In genomic region chr1:162502928-162503327, GRCh38 we compare ENCODE assay signal across 29 cellular contexts. TPM values are rescaled to one million over a fixed set of nuclear protein-coding genes. Genes with fewer than 3 reads are reported as not detected.
DNase-seq lines count a peak whose midpoint lies in the region; ATAC-seq, FAIRE-seq and TF ChIP-seq lines count a peak whose summit lies in the region.
"Had no signal": no experiment of that assay in that cellular context is flagged by ENCODE, and none has a peak within 500 bp of the region (broad histone marks: within the 10 kb centered on the region; RNA-seq: fewer than 3 reads in every experiment).

No MANE protein-coding gene starts in this region.

- H3K4me1 Mint-ChIP-seq in astrocyte (ENCODE audit: low read depth, unreplicated experiment), result peaks cover 14% of the 10 kb centered on the region
- H3K4me1 Mint-ChIP-seq in endothelial cell (ENCODE audit: unreplicated experiment), result peaks cover 19% of the 10 kb centered on the region

- ATAC-seq in foreskin keratinocyte, result peak; percentile 36
- ATAC-seq: activated CD8-positive, alpha-beta T cell treated with anti-CD3 and anti-CD28 coated beads for 36 hours; CD8-positive, alpha-beta T cell; heart left ventricle; left lobe of liver; stimulated activated effector memory CD8-positive, alpha-beta T cell treated with anti-CD3 and anti-CD28 coated beads, Interleukin-12 subunit alpha, Interleukin-12 subunit beta, amount 100 ng/mL, for 72 hours had no signal

- peak; percentile 12 for DNase-seq in AG08395 (ENCODE audit: low spot score)
- peak; percentile 73 for DNase-seq in HS-5 (ENCODE audit: low read depth)
- DNase-seq in astrocyte (ENCODE audit: low read depth), result peak; percentile 68
- peak in 1 of 2 donors; percentile 6 for DNase-seq in foreskin keratinocyte
- DNase-seq in RPMI8226, result no peak
- no peak for DNase-seq in activated CD4-positive, alpha-beta T cell treated with anti-CD3 and anti-CD28 coated beads for 48 hours
- no peak for DNase-seq in endothelial cell (ENCODE audit: low spot score)
- no peak for DNase-seq in NCI-H1417 (lab: John Stamatoyannopoulos, UW)
- DNase-seq: activated CD8-positive, alpha-beta T cell treated with anti-CD3 and anti-CD28 coated beads for 36 hours; activated naive CD4-positive, alpha-beta T cell treated with Interleukin-2 at 50 U/mL for 16 hours; activated T-cell treated with anti-CD3 and anti-CD28 coated beads, Interleukin-2, amount 50 U/mL, for 1 hour; anterior cingulate cortex; CD8-positive, alpha-beta T cell; DMS53; effector CD8-positive, alpha-beta T cell; esophagus squamous epithelium; heart left ventricle; midbrain; MV-4-11; NCI-H187; NCI-H82; nephron progenitor cell; PC-9; posterior cingulate gyrus; SJCRH30; testis had no signal

- H3K36me3 ChIP-seq in astrocyte (ENCODE audit: insufficient read depth, low read length), result peaks cover 21% of the 10 kb centered on the region

- no peak overlapping the region for H2AFZ ChIP-seq in astrocyte (ENCODE audit: low read depth, low read length)
- H2AFZ ChIP-seq: PC-9 had no signal

- H3K27me3 Mint-ChIP-seq in astrocyte (ENCODE audit: low read depth, unreplicated experiment) (no peaks in the 10 kb centered on the region), endothelial cell (ENCODE audit: unreplicated experiment) (peaks cover 6% of the 10 kb centered on the region)
- H3K27me3 Mint-ChIP-seq: activated CD8-positive, alpha-beta T cell treated with anti-CD3 and anti-CD28 coated beads for 36 hours had no signal

- H4K20me1 ChIP-seq in astrocyte (ENCODE audit: insufficient read depth, low read length), result peaks cover 8% of the 10 kb centered on the region

- H3K4me1 ChIP-seq in astrocyte (ENCODE audit: insufficient read depth, low read length) (peaks cover 18% of the 10 kb centered on the region), foreskin keratinocyte (no peaks in the 10 kb centered on the region)
- H3K4me1 ChIP-seq: SJCRH30, testis had no signal

- H3K27ac Mint-ChIP-seq in astrocyte (ENCODE audit: unreplicated experiment) (no peak overlapping the region), endothelial cell (ENCODE audit: unreplicated experiment) (no peak overlapping the region)
- H3K27ac Mint-ChIP-seq: activated CD8-positive, alpha-beta T cell treated with anti-CD3 and anti-CD28 coated beads for 36 hours; CD8-positive, alpha-beta T cell; nephron progenitor cell; stimulated activated effector memory CD8-positive, alpha-beta T cell treated with anti-CD3 and anti-CD28 coated beads, Interleukin-12 subunit alpha, Interleukin-12 subunit beta, amount 100 ng/mL, for 72 hours had no signal

- peaks cover 50% of the 10 kb centered on the region for H3K79me2 ChIP-seq in astrocyte (ENCODE audit: insufficient read depth, low read length)

- no peak overlapping the region for H3K4me3 Mint-ChIP-seq in astrocyte (ENCODE audit: unreplicated experiment)
- no peak overlapping the region for H3K4me3 Mint-ChIP-seq in endothelial cell (ENCODE audit: unreplicated experiment)
- H3K4me3 Mint-ChIP-seq: activated CD8-positive, alpha-beta T cell treated with anti-CD3 and anti-CD28 coated beads for 36 hours; CD8-positive, alpha-beta T cell; nephron progenitor cell; stimulated activated effector memory CD8-positive, alpha-beta T cell treated with anti-CD3 and anti-CD28 coated beads, Interleukin-12 subunit alpha, Interleukin-12 subunit beta, amount 100 ng/mL, for 72 hours had no signal

- H3K36me3 Mint-ChIP-seq in astrocyte (ENCODE audit: low read depth, unreplicated experiment) (peaks cover 4% of the 10 kb centered on the region), endothelial cell (ENCODE audit: low read depth, unreplicated experiment) (peaks cover 20% of the 10 kb centered on the region)

- no peaks in the 10 kb centered on the region for H3K9me3 ChIP-seq in astrocyte (ENCODE audit: insufficient read depth, low read depth, low read length)
- H3K9me3 ChIP-seq: esophagus squamous epithelium, heart left ventricle, SJCRH30, testis, vagina had no signal

- no peak overlapping the region for H3K4me3 ChIP-seq in astrocyte (ENCODE audit: insufficient read depth, low read depth, low read length)
- H3K4me3 ChIP-seq: esophagus squamous epithelium, heart left ventricle, PC-9, SJCRH30, testis, vagina had no signal

- H3K4me2 ChIP-seq in astrocyte (ENCODE audit: low read length), result peak overlapping the region; percentile 47
- H3K4me2 ChIP-seq: PC-9 had no signal

- H3K27ac ChIP-seq in astrocyte (ENCODE audit: low read depth, low read length) (peak overlapping the region; percentile 66), foreskin keratinocyte (no peak overlapping the region)
- H3K27ac ChIP-seq: esophagus squamous epithelium, heart left ventricle, PC-9, SJCRH30, testis, vagina had no signal

- H3K9ac ChIP-seq in astrocyte (ENCODE audit: low read length), result peak overlapping the region; percentile 49

- no peaks in the 10 kb centered on the region for H3K27me3 ChIP-seq in astrocyte (ENCODE audit: insufficient read depth, low read length)
- no peaks in the 10 kb centered on the region for H3K27me3 ChIP-seq in foreskin keratinocyte
- H3K27me3 ChIP-seq: esophagus squamous epithelium, heart left ventricle, SJCRH30, testis, vagina had no signal

- TF ChIP-seq CTCF in astrocyte (IDR thresholded peaks at IDR 0.05; ENCODE audit: insufficient read depth, low read depth, low read length) (no peak), foreskin keratinocyte (conservative IDR thresholded peaks at IDR 0.05) (no peak), endothelial cell (IDR thresholded peaks at IDR 0.05; ENCODE audit: unreplicated experiment) (no peak)

- peak; percentile 88 for FAIRE-seq in astrocyte (lab: Jason Lieb, UNC)

- no peaks in the 10 kb centered on the region for H3K9me3 Mint-ChIP-seq in astrocyte (ENCODE audit: unreplicated experiment)
- no peaks in the 10 kb centered on the region for H3K9me3 Mint-ChIP-seq in endothelial cell (ENCODE audit: unreplicated experiment)
- H3K9me3 Mint-ChIP-seq: activated CD8-positive, alpha-beta T cell treated with anti-CD3 and anti-CD28 coated beads for 36 hours; CD8-positive, alpha-beta T cell; nephron progenitor cell; stimulated activated effector memory CD8-positive, alpha-beta T cell treated with anti-CD3 and anti-CD28 coated beads, Interleukin-12 subunit alpha, Interleukin-12 subunit beta, amount 100 ng/mL, for 72 hours had no signal

RNA-seq across cellular contexts. Expression of gene UHMK1, which starts 5.3 kb away (rescaled TPM):
- total RNA-seq in astrocyte, result 36.5 and 43.5 TPM in 2 replicates
- total RNA-seq in foreskin keratinocyte, result 68.0 and 72.3 TPM in 2 replicates
- polyA plus RNA-seq in foreskin keratinocyte, result 11.0 and 12.5 TPM in 2 replicates
- total RNA-seq in endothelial cell (ENCODE audit: unreplicated experiment), result 17.8 TPM

RNA-seq across cellular contexts. Expression of gene UAP1, which starts 58.6 kb away (rescaled TPM):
- total RNA-seq in astrocyte (88.8 and 103 TPM in 2 replicates), foreskin keratinocyte (127 and 148 TPM in 2 replicates), endothelial cell (ENCODE audit: unreplicated experiment) (20.9 TPM)
- polyA plus RNA-seq in foreskin keratinocyte, result 68.0 and 92.2 TPM in 2 replicates

Comparison
In these comparisons a context has a peak if more than half of its experiments do, and no peak if none do; other contexts are left out.
1. DNase-seq: peak in AG08395 (single experiment), HS-5 (single experiment) and astrocyte (single experiment); none in RPMI8226 (single experiment), activated CD4-positive, alpha-beta T cell treated with anti-CD3 and anti-CD28 coated beads for 48 hours (single experiment), endothelial cell (single experiment) and NCI-H1417 (0 of 3).